9 cellular contexts compared by ENCODE assay signal in the genomic region with DNA sequence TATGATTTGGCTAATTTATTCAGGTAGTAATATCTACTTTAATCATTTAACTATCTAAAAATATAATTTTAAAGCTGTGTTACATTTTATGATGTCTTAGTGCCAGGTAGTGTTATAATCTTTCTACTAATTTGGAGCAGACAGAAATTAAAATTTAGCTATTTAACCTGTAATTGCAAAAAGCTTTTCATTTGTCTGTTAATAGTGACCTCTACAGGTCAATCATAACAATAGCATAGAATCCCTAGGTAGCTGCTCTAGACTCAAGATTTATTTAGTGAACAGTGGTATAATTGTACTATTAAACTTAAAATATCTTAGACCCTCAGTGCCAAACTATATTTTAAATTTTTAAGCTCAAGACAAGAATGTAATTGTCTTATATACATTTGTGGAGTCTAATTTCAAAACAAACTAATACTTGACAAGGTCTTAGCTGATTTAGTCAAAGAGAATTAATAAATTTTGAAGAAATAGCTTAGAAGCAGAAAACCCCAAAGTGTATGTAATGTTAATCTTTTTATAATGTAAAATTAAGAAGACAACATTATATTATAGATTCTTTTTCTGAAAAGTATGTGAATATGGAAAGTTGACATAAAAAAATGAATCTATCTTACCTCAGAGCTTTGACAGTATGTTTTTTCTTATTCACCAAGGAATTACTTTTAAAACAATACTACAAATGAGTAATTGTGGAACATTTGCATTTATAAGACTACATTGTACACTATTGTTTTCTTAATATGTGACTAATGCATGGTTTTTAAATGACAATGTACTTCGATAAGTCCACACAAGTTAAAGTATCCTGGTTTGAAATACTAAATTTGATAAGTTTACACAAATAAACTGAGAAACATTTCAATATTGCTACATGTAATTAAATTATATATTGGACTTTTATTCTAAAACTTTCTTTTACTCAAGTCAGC.
DNase-seq lines count a peak whose midpoint lies in the region; ATAC-seq and TF ChIP-seq lines count a peak whose summit lies in the region.
"Had no signal": no experiment of that assay in that cellular context is flagged by ENCODE, and none has a peak within 500 bp of the region (broad histone marks: within the 10 kb centered on the region; RNA-seq: fewer than 3 reads in every experiment).

No MANE protein-coding gene starts in this region.

- H4K5ac ChIP-seq in mesendoderm (ENCODE audit: low read length): no peak overlapping the region

- peak; percentile 71 for ATAC-seq in GM18870 (IDR thresholded peaks at IDR 0.05; ENCODE audit: unreplicated experiment)
- no peak for ATAC-seq in T-helper 17 cell

- H3K36me3 ChIP-seq in mesendoderm (ENCODE audit: control insufficient read depth, insufficient read depth, low read length): no peaks in the 10 kb centered on the region
- H3K36me3 ChIP-seq: HAP-1 had no signal

- H3K79me1 ChIP-seq in mesendoderm (ENCODE audit: low read length): no peaks in the 10 kb centered on the region

- no peaks in the 10 kb centered on the region for H3K4me1 ChIP-seq in mesendoderm (ENCODE audit: control insufficient read depth, low read depth, low read length)

- H3K4ac ChIP-seq in mesendoderm (ENCODE audit: low read depth, low read length): no peak overlapping the region

- no peaks in the 10 kb centered on the region for H3K9me3 ChIP-seq in T-helper 17 cell (ENCODE audit: control insufficient read depth, low read length, poor library complexity, severe bottlenecking)
- H3K9me3 ChIP-seq: HAP-1 had no signal

- no peak overlapping the region for H3K18ac ChIP-seq in mesendoderm (ENCODE audit: low read length)

- no CpG with 5 or more reads among the region's 1 CpG for WGBS in mesendoderm (ENCODE audit: extremely low coverage, insufficient coverage, low lambda C conversion rate)

- no peak overlapping the region for H2AK5ac ChIP-seq in mesendoderm (ENCODE audit: low read length)

- H2BK120ac ChIP-seq in mesendoderm (ENCODE audit: low read depth, low read length): no peak overlapping the region

- H3K27me3 ChIP-seq in mesendoderm (ENCODE audit: insufficient read depth, low read length, poor library complexity): no peaks in the 10 kb centered on the region

- H2BK5ac ChIP-seq in mesendoderm (ENCODE audit: low read length): no peak overlapping the region

- no peak overlapping the region for H3K23ac ChIP-seq in mesendoderm (ENCODE audit: low read length)

- in situ Hi-C loops in astrocyte of the spinal cord (cut with HindIII; ENCODE audit: low sequenced_read_pairs): no loop called here

- H3K27ac Mint-ChIP-seq in T-helper 17 cell: no peak overlapping the region

- no peak overlapping the region for H3K27ac ChIP-seq in mesendoderm (ENCODE audit: low read depth, low read length)

- H3K4me2 ChIP-seq in mesendoderm (ENCODE audit: low read length): no peak overlapping the region

- TF ChIP-seq CTCF in LNCAP (IDR thresholded peaks at IDR 0.05) (peak; percentile 72), astrocyte of the spinal cord (IDR thresholded peaks at IDR 0.05; ENCODE audit: low read depth, low read length) (peak; percentile 50)

- H2BK15ac ChIP-seq in mesendoderm (replicated peaks; ENCODE audit: low read depth): no peak overlapping the region

- H3K4me3 ChIP-seq in astrocyte of the spinal cord (ENCODE audit: low read depth, low read length) (no peak overlapping the region), mesendoderm (ENCODE audit: low read length) (no peak overlapping the region)
- H3K4me3 ChIP-seq: HAP-1 had no signal

- H3K4me1 Mint-ChIP-seq in T-helper 17 cell: no peaks in the 10 kb centered on the region

- no peak overlapping the region for H3K9ac ChIP-seq in mesendoderm (ENCODE audit: low read length)

- no peaks in the 10 kb centered on the region for H3K79me2 ChIP-seq in mesendoderm (ENCODE audit: control insufficient read depth, insufficient read depth, low read length)

- no peak overlapping the region for H3K56ac ChIP-seq in mesendoderm (ENCODE audit: low read length)

- H3K36me3 Mint-ChIP-seq in T-helper 17 cell (ENCODE audit: low read depth): no peaks in the 10 kb centered on the region

- peak; percentile 20 for DNase-seq in AG20443 (ENCODE audit: low spot score)
- DNase-seq in astrocyte of the spinal cord (ENCODE audit: low read depth, low spot score): peak; percentile 51
- peak; percentile 25 for DNase-seq in mesendoderm
- DNase-seq in T-helper 17 cell: no peak
- DNase-seq in NCI-H1436 (lab: John Stamatoyannopoulos, UW): no peak
- DNase-seq in activated T-cell treated with anti-CD3 and anti-CD28 coated beads for 4 hours: no peak

- no peak overlapping the region for H3K4me3 Mint-ChIP-seq in T-helper 17 cell

- H4K8ac ChIP-seq in mesendoderm (ENCODE audit: low read depth, low read length): no peak overlapping the region

- H3K27me3 Mint-ChIP-seq in T-helper 17 cell: peaks cover 5% of the 10 kb centered on the region

Comparison
In these comparisons a context has a peak if more than half of its experiments do, and no peak if none do; other contexts are left out.
1. DNase-seq: peak in AG20443 (single experiment), astrocyte of the spinal cord (single experiment) and mesendoderm (single experiment); none in T-helper 17 cell (0 of 3), NCI-H1436 (single experiment) and activated T-cell treated with anti-CD3 and anti-CD28 coated beads for 4 hours (single experiment).